In the genomic region with DNA sequence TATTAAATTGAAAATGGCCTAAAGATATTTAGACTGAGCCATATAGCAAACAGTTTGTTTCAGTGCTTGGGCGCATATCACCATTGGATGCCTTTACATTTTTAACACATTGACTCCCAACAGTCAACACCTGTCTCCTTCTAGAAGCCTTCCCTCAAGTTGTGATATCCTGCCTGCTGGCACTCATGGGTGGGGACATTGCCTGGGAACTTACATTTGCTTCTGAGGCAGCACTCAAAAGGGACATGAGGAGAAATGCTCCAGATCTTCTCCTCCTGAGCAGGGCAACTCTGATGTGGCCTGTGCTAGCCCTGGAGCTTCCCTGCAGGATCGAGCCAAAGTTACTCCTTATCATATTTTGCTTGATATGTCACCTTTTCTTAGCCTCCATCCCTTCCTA, we compare ENCODE assay signal across 38 cellular contexts.
"Had no signal": no experiment of that assay in that cellular context is flagged by ENCODE, and none has a peak within 500 bp of the region (broad histone marks: within the 10 kb centered on the region; RNA-seq: fewer than 3 reads in every experiment).

No MANE protein-coding gene starts in this region.

- H3K27ac ChIP-seq: adrenal gland, body of pancreas, epithelial cell of prostate, esophagus squamous epithelium, gastroesophageal sphincter, heart right ventricle, WERI-Rb-1 had no signal

- FAIRE-seq: colon, endometrium, endothelial cell of umbilical vein had no signal

- H3K4me1 ChIP-seq: adrenal gland, body of pancreas, esophagus squamous epithelium, gastroesophageal sphincter had no signal

- H3K27ac Mint-ChIP-seq: activated CD4-positive, alpha-beta memory T cell treated with anti-CD3 and anti-CD28 coated beads for 36 hours; activated CD4-positive, alpha-beta T cell treated with anti-CD3 and anti-CD28 coated beads for 36 hours; activated CD4-positive, alpha-beta T cell treated with anti-CD3 and anti-CD28 coated beads, Interleukin-2, amount 10 ng/mL, durations not matched to agents 24 days and 14 days; activated CD8-positive, alpha-beta memory T cell treated with anti-CD3 and anti-CD28 coated beads, Interleukin-2, amount 10 ng/mL, durations not matched to agents 7 days and 5 days; activated CD8-positive, alpha-beta T cell treated with anti-CD3 and anti-CD28 coated beads, Interleukin-2, amount 10 ng/mL, durations not matched to agents 7 days and 5 days; activated naive CD4-positive, alpha-beta T cell treated with anti-CD3 and anti-CD28 coated beads for 36 hours; activated naive CD4-positive, alpha-beta T cell treated with anti-CD3 and anti-CD28 coated beads, Interleukin-2, amount 50 U/mL, for 24 hours; activated naive CD8-positive, alpha-beta T cell treated with anti-CD3 and anti-CD28 coated beads for 36 hours; activated naive CD8-positive, alpha-beta T cell treated with anti-CD3 and anti-CD28 coated beads, Interleukin-2, amount 50 U/mL, for 24 hours; activated T-helper 1 cell treated with anti-CD3 and anti-CD28 coated beads, Interleukin-12 subunit alpha, Interleukin-12 subunit beta, Interleukin-2, Interleukin-4 antibody, amounts not matched to agents 30 ng/mL and 10 ng/mL and 1 ng/mL, durations not matched to agents 14 hours and 24 hours and 36 hours; activated T-helper 2 cell treated with anti-CD3 and anti-CD28 coated beads, Interferon-gamma antibody, Interleukin-2, Interleukin-4, amounts not matched to agents 10 μg/mL and 5 μg/mL and 100 μg/mL, durations not matched to agents 14 hours and 24 hours and 36 hours; effector memory CD8-positive, alpha-beta T cell; T-helper 17 cell; T-helper 2 cell treated with Interferon-gamma antibody and Interleukin-4, amounts not matched to agents 5 μg/mL and 100 μg/mL, for 36 hours had no signal

- H3K4me3 ChIP-seq: adrenal gland, body of pancreas, esophagus squamous epithelium, gastroesophageal sphincter, heart right ventricle had no signal

- H3K4me1 Mint-ChIP-seq: activated CD4-positive, alpha-beta T cell treated with anti-CD3 and anti-CD28 coated beads for 36 hours; activated CD4-positive, alpha-beta T cell treated with anti-CD3 and anti-CD28 coated beads, Interleukin-2, amount 10 ng/mL, durations not matched to agents 24 days and 14 days; activated CD8-positive, alpha-beta memory T cell treated with anti-CD3 and anti-CD28 coated beads, Interleukin-2, amount 10 ng/mL, durations not matched to agents 7 days and 5 days; activated naive CD4-positive, alpha-beta T cell treated with anti-CD3 and anti-CD28 coated beads, Interleukin-2, amount 50 U/mL, for 24 hours; activated naive CD8-positive, alpha-beta T cell treated with anti-CD3 and anti-CD28 coated beads for 36 hours; activated naive CD8-positive, alpha-beta T cell treated with anti-CD3 and anti-CD28 coated beads, Interleukin-2, amount 50 U/mL, for 24 hours; T-helper 17 cell had no signal

- H3K4me3 Mint-ChIP-seq: activated CD4-positive, alpha-beta memory T cell treated with anti-CD3 and anti-CD28 coated beads for 36 hours; activated CD4-positive, alpha-beta T cell treated with anti-CD3 and anti-CD28 coated beads for 36 hours; activated CD4-positive, alpha-beta T cell treated with anti-CD3 and anti-CD28 coated beads, Interleukin-2, amount 10 ng/mL, durations not matched to agents 24 days and 14 days; activated CD8-positive, alpha-beta memory T cell treated with anti-CD3 and anti-CD28 coated beads, Interleukin-2, amount 10 ng/mL, durations not matched to agents 7 days and 5 days; activated CD8-positive, alpha-beta T cell treated with anti-CD3 and anti-CD28 coated beads, Interleukin-2, amount 10 ng/mL, durations not matched to agents 7 days and 5 days; activated naive CD4-positive, alpha-beta T cell treated with anti-CD3 and anti-CD28 coated beads for 36 hours; activated naive CD4-positive, alpha-beta T cell treated with anti-CD3 and anti-CD28 coated beads, Interleukin-2, amount 50 U/mL, for 24 hours; activated naive CD8-positive, alpha-beta T cell treated with anti-CD3 and anti-CD28 coated beads for 36 hours; activated naive CD8-positive, alpha-beta T cell treated with anti-CD3 and anti-CD28 coated beads, Interleukin-2, amount 50 U/mL, for 24 hours; activated T-helper 1 cell treated with anti-CD3 and anti-CD28 coated beads, Interleukin-12 subunit alpha, Interleukin-12 subunit beta, Interleukin-2, Interleukin-4 antibody, amounts not matched to agents 30 ng/mL and 10 ng/mL and 1 ng/mL, durations not matched to agents 14 hours and 24 hours and 36 hours; effector memory CD8-positive, alpha-beta T cell; T-helper 17 cell; T-helper 2 cell treated with Interferon-gamma antibody and Interleukin-4, amounts not matched to agents 5 μg/mL and 100 μg/mL, for 36 hours had no signal

- DNase-seq: activated CD4-positive, alpha-beta memory T cell treated with anti-CD3 and anti-CD28 coated beads for 36 hours; activated CD4-positive, alpha-beta T cell treated with anti-CD3 and anti-CD28 coated beads for 36 hours; activated CD4-positive, alpha-beta T cell treated with anti-CD3 and anti-CD28 coated beads, Interleukin-2, amount 10 ng/mL, durations not matched to agents 24 days and 14 days; activated CD4-positive, CD25-positive, alpha-beta regulatory T cell; activated CD4-positive, CD25-positive, alpha-beta regulatory T cell treated with anti-CD3 and anti-CD28 coated beads, Interleukin-2, amount 50 U/mL, for 72 hours; activated CD8-positive, alpha-beta memory T cell treated with anti-CD3 and anti-CD28 coated beads, Interleukin-2, amount 10 ng/mL, durations not matched to agents 7 days and 5 days; activated CD8-positive, alpha-beta memory T cell treated with anti-CD3 and anti-CD28 coated beads, Interleukin-2, amount 50 U/mL, for 4 hours; activated CD8-positive, alpha-beta T cell treated with anti-CD3 and anti-CD28 coated beads, Interleukin-2, amount 10 ng/mL, durations not matched to agents 7 days and 5 days; activated effector memory CD4-positive, alpha-beta T cell treated with anti-CD3 and anti-CD28 coated beads, Interleukin-2, amount 50 U/mL, for 16 hours; activated naive CD4-positive, alpha-beta T cell treated with anti-CD3 and anti-CD28 coated beads for 36 hours; activated naive CD8-positive, alpha-beta T cell treated with anti-CD3 and anti-CD28 coated beads for 36 hours; activated naive CD8-positive, alpha-beta T cell treated with anti-CD3 and anti-CD28 coated beads, Interleukin-2, amount 50 U/mL, for 24 hours; activated T-cell treated with anti-CD3 and anti-CD28 coated beads, Interleukin-2, amount 50 U/mL, for 1 hour; activated T-cell treated with anti-CD3 and anti-CD28 coated beads, Interleukin-2, amount 50 U/mL, for 48 hours; adrenal gland; amygdala; aorta; body of pancreas; caudate nucleus; cortex of kidney; dermis blood vessel endothelial cell; effector CD4-positive, alpha-beta T cell; effector memory CD8-positive, alpha-beta T cell; esophagus squamous epithelium; foreskin melanocyte; heart right ventricle; T-helper 17 cell; T1000; WERI-Rb-1 had no signal

- H3K9me3 Mint-ChIP-seq: activated CD4-positive, alpha-beta T cell treated with anti-CD3 and anti-CD28 coated beads, Interleukin-2, amount 10 ng/mL, durations not matched to agents 24 days and 14 days; activated naive CD4-positive, alpha-beta T cell treated with anti-CD3 and anti-CD28 coated beads for 36 hours; activated naive CD8-positive, alpha-beta T cell treated with anti-CD3 and anti-CD28 coated beads for 36 hours; activated T-helper 1 cell treated with anti-CD3 and anti-CD28 coated beads, Interleukin-12 subunit alpha, Interleukin-12 subunit beta, Interleukin-2, Interleukin-4 antibody, amounts not matched to agents 30 ng/mL and 10 ng/mL and 1 ng/mL, durations not matched to agents 14 hours and 24 hours and 36 hours had no signal

- ATAC-seq: activated CD4-positive, alpha-beta T cell treated with anti-CD3 and anti-CD28 coated beads for 36 hours; activated CD8-positive, alpha-beta memory T cell treated with anti-CD3 and anti-CD28 coated beads, Interleukin-2, amount 10 ng/mL, durations not matched to agents 7 days and 5 days; activated CD8-positive, alpha-beta T cell treated with anti-CD3 and anti-CD28 coated beads, Interleukin-2, amount 10 ng/mL, durations not matched to agents 7 days and 5 days; activated naive CD8-positive, alpha-beta T cell treated with anti-CD3 and anti-CD28 coated beads, Interleukin-2, amount 50 U/mL, for 24 hours; body of pancreas; effector memory CD8-positive, alpha-beta T cell; gastroesophageal sphincter; heart right ventricle; T-helper 17 cell had no signal

- H3K36me3 ChIP-seq: adrenal gland, esophagus squamous epithelium, gastroesophageal sphincter, heart right ventricle, WERI-Rb-1 had no signal

- H3K27me3 ChIP-seq: adrenal gland, body of pancreas, esophagus squamous epithelium, gastroesophageal sphincter, heart right ventricle had no signal

- H3K36me3 Mint-ChIP-seq: activated CD4-positive, alpha-beta memory T cell treated with anti-CD3 and anti-CD28 coated beads for 36 hours; activated CD8-positive, alpha-beta memory T cell treated with anti-CD3 and anti-CD28 coated beads, Interleukin-2, amount 10 ng/mL, durations not matched to agents 7 days and 5 days; activated naive CD4-positive, alpha-beta T cell treated with anti-CD3 and anti-CD28 coated beads, Interleukin-2, amount 50 U/mL, for 24 hours; activated naive CD8-positive, alpha-beta T cell treated with anti-CD3 and anti-CD28 coated beads for 36 hours had no signal

- H3K27me3 Mint-ChIP-seq: activated CD4-positive, alpha-beta memory T cell treated with anti-CD3 and anti-CD28 coated beads for 36 hours; activated CD4-positive, alpha-beta T cell treated with anti-CD3 and anti-CD28 coated beads for 36 hours; activated CD4-positive, alpha-beta T cell treated with anti-CD3 and anti-CD28 coated beads, Interleukin-2, amount 10 ng/mL, durations not matched to agents 24 days and 14 days; activated CD8-positive, alpha-beta memory T cell treated with anti-CD3 and anti-CD28 coated beads, Interleukin-2, amount 10 ng/mL, durations not matched to agents 7 days and 5 days; activated naive CD4-positive, alpha-beta T cell treated with anti-CD3 and anti-CD28 coated beads, Interleukin-2, amount 50 U/mL, for 24 hours; activated naive CD8-positive, alpha-beta T cell treated with anti-CD3 and anti-CD28 coated beads for 36 hours; activated naive CD8-positive, alpha-beta T cell treated with anti-CD3 and anti-CD28 coated beads, Interleukin-2, amount 50 U/mL, for 24 hours; effector memory CD8-positive, alpha-beta T cell; T-helper 17 cell had no signal

- H3K9me3 ChIP-seq: body of pancreas, esophagus squamous epithelium, gastroesophageal sphincter had no signal
